In the genomic region with DNA sequence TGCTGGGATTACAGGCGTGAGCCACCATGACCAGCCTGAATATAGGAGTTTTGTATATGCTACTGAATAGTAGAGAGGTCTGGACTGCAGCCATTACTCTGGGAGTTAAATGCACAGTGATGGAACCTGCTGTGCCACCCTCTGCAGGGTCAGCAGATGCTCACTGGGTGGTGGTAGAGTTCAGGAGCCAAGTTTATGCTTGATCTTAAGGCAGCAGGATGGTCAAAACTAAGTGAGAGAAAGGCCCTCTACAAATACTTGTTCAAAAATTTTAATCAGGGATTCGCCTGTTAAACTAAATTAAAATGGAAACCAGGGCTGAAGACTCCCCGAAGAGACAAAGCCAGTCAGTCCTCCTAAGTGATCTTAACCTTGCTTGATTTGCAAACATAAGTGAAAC, we compare ENCODE assay signal across 14 cellular contexts. TPM values are rescaled to one million over a fixed set of nuclear protein-coding genes. Genes with fewer than 3 reads are reported as not detected.
DNase-seq lines count a peak whose midpoint lies in the region; ATAC-seq and TF ChIP-seq lines count a peak whose summit lies in the region.
"Had no signal": no experiment of that assay in that cellular context is flagged by ENCODE, and none has a peak within 500 bp of the region (broad histone marks: within the 10 kb centered on the region; RNA-seq: fewer than 3 reads in every experiment).

No MANE protein-coding gene starts in this region.

- POLR2A ChIA-PET in CD4-positive, alpha-beta memory T cell (lab: Charles Lee; ENCODE audit: partially characterized antibody), result no interaction called here
- POLR2A ChIA-PET in activated naive CD8-positive, alpha-beta T cell treated with anti-CD3 and anti-CD28 coated beads, Interleukin-2, amount 10 ng/mL, durations not matched to agents 7 days and 5 days (lab: Charles Lee), result interaction anchor here (1.3 kb wide), 1 partner anchor 20 kb away, joined by 4 read pairs; no protein-coding TSS in a partner anchor

- no peak overlapping the region for H3K27ac ChIP-seq in CD4-positive, alpha-beta memory T cell (ENCODE audit: low read depth, low read length)
- H3K27ac ChIP-seq in OCI-LY3 (ENCODE audit: low read length), result no peak overlapping the region
- H3K27ac ChIP-seq: dorsolateral prefrontal cortex, vagina had no signal

- peaks cover 37% of the 10 kb centered on the region for H3K4me1 ChIP-seq in CD4-positive, alpha-beta memory T cell (ENCODE audit: insufficient read depth, low read length)
- peaks cover 36% of the 10 kb centered on the region for H3K4me1 ChIP-seq in OCI-LY3 (ENCODE audit: low read length)

- H3K9ac ChIP-seq in OCI-LY3 (ENCODE audit: low read length), result no peak overlapping the region

- no peaks in the 10 kb centered on the region for H3K36me3 ChIP-seq in CD4-positive, alpha-beta memory T cell (ENCODE audit: insufficient read depth, low read length)
- H3K36me3 ChIP-seq in OCI-LY3 (replicated peaks; ENCODE audit: low read depth, low read length), result no peaks in the 10 kb centered on the region
- H3K36me3 ChIP-seq: vagina had no signal

- peak overlapping the region in 3 of 8 donors; percentile 9 to 46 (median 34) for H3K4me3 Mint-ChIP-seq in CD4-positive, alpha-beta memory T cell
- no peak overlapping the region for H3K4me3 Mint-ChIP-seq in activated naive CD8-positive, alpha-beta T cell treated with anti-CD3 and anti-CD28 coated beads, Interleukin-2, amount 10 ng/mL, durations not matched to agents 7 days and 5 days
- H3K4me3 Mint-ChIP-seq: CD14-positive monocyte; stimulated activated naive B cell treated with anti-CD40 and anti-IgM and Interleukin-4, amounts not matched to agents 10 μg/mL and 1 μg/mL and 100 μg/mL, for 72 hours had no signal

- H3K9me3 Mint-ChIP-seq in CD4-positive, alpha-beta memory T cell, result no peaks in the 10 kb centered on the region
- H3K9me3 Mint-ChIP-seq in activated naive CD8-positive, alpha-beta T cell treated with anti-CD3 and anti-CD28 coated beads, Interleukin-2, amount 10 ng/mL, durations not matched to agents 7 days and 5 days, result no peaks in the 10 kb centered on the region
- H3K9me3 Mint-ChIP-seq: CD14-positive monocyte; stimulated activated naive B cell treated with anti-CD40 and anti-IgM and Interleukin-4, amounts not matched to agents 10 μg/mL and 1 μg/mL and 100 μg/mL, for 72 hours had no signal

- no peaks in the 10 kb centered on the region for H3K27me3 ChIP-seq in CD4-positive, alpha-beta memory T cell (ENCODE audit: insufficient read depth, low read length)
- no peaks in the 10 kb centered on the region for H3K27me3 ChIP-seq in OCI-LY3 (ENCODE audit: low read depth, low read length)
- H3K27me3 ChIP-seq: dorsolateral prefrontal cortex, vagina had no signal

- intact Hi-C loops in CD4-positive, alpha-beta memory T cell (cut with micrococcal nuclease), result no loop called here
- intact Hi-C loops in posterior vena cava (cut with DNase I), result loop anchor here in 1 of 2 donors (5.0 kb wide), 1 partner anchor 942 kb away; no protein-coding TSS in a partner anchor

- no peak overlapping the region for H3K4me2 ChIP-seq in OCI-LY3 (ENCODE audit: low read length)

- H3K4me1 Mint-ChIP-seq in CD4-positive, alpha-beta memory T cell, result peaks cover 25 to 65% (median 39%) of the 10 kb centered on the region in 4 donors
- peaks cover 42% of the 10 kb centered on the region for H3K4me1 Mint-ChIP-seq in activated naive CD8-positive, alpha-beta T cell treated with anti-CD3 and anti-CD28 coated beads, Interleukin-2, amount 10 ng/mL, durations not matched to agents 7 days and 5 days

- H3K36me3 Mint-ChIP-seq in CD4-positive, alpha-beta memory T cell, result no peaks in the 10 kb centered on the region
- H3K36me3 Mint-ChIP-seq in activated naive CD8-positive, alpha-beta T cell treated with anti-CD3 and anti-CD28 coated beads, Interleukin-2, amount 10 ng/mL, durations not matched to agents 7 days and 5 days, result peaks cover 15% of the 10 kb centered on the region

- H3K9me3 ChIP-seq in CD4-positive, alpha-beta memory T cell (ENCODE audit: control insufficient read depth in 1 of 2, low read length in 2 of 2), result no peaks in the 10 kb centered on the region
- H3K9me3 ChIP-seq in OCI-LY3 (ENCODE audit: insufficient read depth, low read length), result no peaks in the 10 kb centered on the region
- H3K9me3 ChIP-seq: vagina had no signal

- no peaks in the 10 kb centered on the region for H4K20me1 ChIP-seq in OCI-LY3 (ENCODE audit: insufficient read depth, low read length)

- no peak for TF ChIP-seq CTCF in GM12865 (IDR thresholded peaks at IDR 0.05; ENCODE audit: insufficient read depth, low read depth, low read length, missing control alignments)
- TF ChIP-seq CTCF in OCI-LY3 (IDR thresholded peaks at IDR 0.05; ENCODE audit: low read depth, low read length), result peak; percentile 6; the same call in 1 of the 2 replicates

- peak; percentile 5 for ATAC-seq in activated naive CD8-positive, alpha-beta T cell treated with anti-CD3 and anti-CD28 coated beads, Interleukin-2, amount 10 ng/mL, durations not matched to agents 7 days and 5 days (ENCODE audit: low read depth)
- ATAC-seq: right cardiac atrium; stimulated activated naive B cell treated with anti-CD40 and anti-IgM and Interleukin-4, amounts not matched to agents 10 μg/mL and 1 μg/mL and 100 μg/mL, for 72 hours had no signal

- CTCF ChIA-PET in CD4-positive, alpha-beta memory T cell (lab: Charles Lee; ENCODE audit: partially characterized antibody), result interaction anchor here (2.1 kb wide), 1 partner anchor 21 kb away, joined by 10 read pairs; no protein-coding TSS in a partner anchor

- H3K27me3 Mint-ChIP-seq in CD4-positive, alpha-beta memory T cell, result no peaks in the 10 kb centered on the region
- H3K27me3 Mint-ChIP-seq in activated naive CD8-positive, alpha-beta T cell treated with anti-CD3 and anti-CD28 coated beads, Interleukin-2, amount 10 ng/mL, durations not matched to agents 7 days and 5 days, result no peaks in the 10 kb centered on the region
- H3K27me3 Mint-ChIP-seq: stimulated activated naive B cell treated with anti-CD40 and anti-IgM and Interleukin-4, amounts not matched to agents 10 μg/mL and 1 μg/mL and 100 μg/mL, for 72 hours had no signal

- DNase-seq in CD4-positive, alpha-beta memory T cell, result no peak
- DNase-seq in GM12865 (ENCODE audit: low read depth), result peak; percentile 50
- DNase-seq in activated naive CD8-positive, alpha-beta T cell treated with anti-CD3 and anti-CD28 coated beads, Interleukin-2, amount 10 ng/mL, durations not matched to agents 7 days and 5 days, result no peak
- no peak for DNase-seq in stimulated activated CD4-positive, alpha-beta T cell treated with anti-CD3 and anti-CD28 coated beads, Interleukin-15, amount 100 ng/mL, for 24 hours
- no peak for DNase-seq in NCI-H1436 treated with DMSO at 0.1 percent for 48 hours (lab: John Stamatoyannopoulos, UW)
- no peak for DNase-seq in posterior vena cava (ENCODE audit: low spot score)
- DNase-seq: dorsolateral prefrontal cortex; right cardiac atrium; stimulated activated CD4-positive, alpha-beta T cell treated with anti-CD3 and anti-CD28 coated beads, Interleukin-4, amount 100 ng/mL, for 24 hours; stimulated activated naive B cell treated with anti-CD40 and anti-IgM and Interleukin-4, amounts not matched to agents 10 μg/mL and 1 μg/mL and 100 μg/mL, for 72 hours had no signal

- peak overlapping the region in 4 of 7 donors; percentile 18 to 76 (median 66) for H3K27ac Mint-ChIP-seq in CD4-positive, alpha-beta memory T cell
- H3K27ac Mint-ChIP-seq in activated naive CD8-positive, alpha-beta T cell treated with anti-CD3 and anti-CD28 coated beads, Interleukin-2, amount 10 ng/mL, durations not matched to agents 7 days and 5 days, result peak overlapping the region; percentile 87
- H3K27ac Mint-ChIP-seq: stimulated activated naive B cell treated with anti-CD40 and anti-IgM and Interleukin-4, amounts not matched to agents 10 μg/mL and 1 μg/mL and 100 μg/mL, for 72 hours had no signal

- H2AFZ ChIP-seq in OCI-LY3 (ENCODE audit: low read depth, low read length), result no peak overlapping the region

- peaks cover 9% of the 10 kb centered on the region for H3K79me2 ChIP-seq in OCI-LY3 (ENCODE audit: low read length)

- H3K4me3 ChIP-seq in CD4-positive, alpha-beta memory T cell (ENCODE audit: low read length in 2 of 2), result no peak overlapping the region
- H3K4me3 ChIP-seq in GM12865 (ENCODE audit: low read depth, low read length) (no peak overlapping the region), OCI-LY3 (ENCODE audit: low read length) (no peak overlapping the region)
- H3K4me3 ChIP-seq: dorsolateral prefrontal cortex, lung, vagina had no signal

RNA-seq across cellular contexts. Expression of gene WDFY1, which starts 4.1 kb away (rescaled TPM):
- 10 to 100 TPM; 31.5 to 37.7 TPM for total RNA-seq in CD4-positive, alpha-beta memory T cell
- polyA plus RNA-seq in CD4-positive, alpha-beta memory T cell, result 10 to 100 TPM; 26.5 to 30.9 TPM
- 10 to 100 TPM; 58.8 to 59.1 TPM for total RNA-seq in activated naive CD8-positive, alpha-beta T cell treated with anti-CD3 and anti-CD28 coated beads, Interleukin-2, amount 10 ng/mL, durations not matched to agents 7 days and 5 days
- total RNA-seq in posterior vena cava, result 10 to 100 TPM; 43.3 to 44.1 TPM

RNA-seq across cellular contexts. Expression of gene MRPL44, which starts 8.0 kb away (rescaled TPM):
- 10 to 100 TPM; 20.1 to 22.1 TPM for total RNA-seq in CD4-positive, alpha-beta memory T cell
- polyA plus RNA-seq in CD4-positive, alpha-beta memory T cell, result 10 to 100 TPM; 26.5 to 45.2 TPM
- 10 to 100 TPM; 28.3 to 29.0 TPM for total RNA-seq in activated naive CD8-positive, alpha-beta T cell treated with anti-CD3 and anti-CD28 coated beads, Interleukin-2, amount 10 ng/mL, durations not matched to agents 7 days and 5 days
- 10 to 100 TPM; 10.4 to 12.2 TPM for total RNA-seq in posterior vena cava
